9 cellular contexts compared by ENCODE assay signal in genomic region chr12:108641446-108642268, GRCh38. TPM values are rescaled to one million over a fixed set of nuclear protein-coding genes. Genes with fewer than 3 reads are reported as not detected.
A peak's percentile ranks its signal among the peaks of the same experiment; 100 is the strongest.
DNase-seq lines count a peak whose midpoint lies in the region; ATAC-seq, FAIRE-seq and TF ChIP-seq lines count a peak whose summit lies in the region.
"Had no signal": no experiment of that assay in that cellular context is flagged by ENCODE, and none has a peak within 500 bp of the region (broad histone marks: within the 10 kb centered on the region; RNA-seq: fewer than 3 reads in every experiment).

No MANE protein-coding gene starts in this region.

- TF ChIP-seq EP300 in HepG2 (IDR thresholded peaks at IDR 0.05; ENCODE audit: low read depth in 2 of 2, low read length in 2 of 2) (no peak), HepG2 (CRISPR knock-in tag; IDR thresholded peaks at IDR 0.05; ENCODE audit: borderline replicate concordance) (no peak)

- no peak for DNase-seq in HepG2 (ENCODE audit: low spot score)
- no peak for DNase-seq in right lobe of liver
- DNase-seq in activated B cell treated with CpG ODN at 0.5 μM for 24 hours = no peak
- DNase-seq in NCI-H2081 (lab: John Stamatoyannopoulos, UW) = no peak
- DNase-seq: central memory CD4-positive, alpha-beta T cell had no signal

- peaks cover 36% of the 10 kb centered on the region for H3K36me3 Mint-ChIP-seq in activated B cell treated with CpG ODN at 0.5 μM for 24 hours (ENCODE audit: low read depth)

- intact Hi-C loops in HepG2 (cut with micrococcal nuclease; ENCODE audit: unreplicated experiment) = no loop called here
- intact Hi-C loops in right lobe of liver (cut with DNase I) = no loop called here
- intact Hi-C loops in activated B cell treated with CpG ODN at 0.5 μM for 24 hours (cut with micrococcal nuclease) = loop anchor here (1.0 kb wide), 1 partner anchor 8 kb away; the partner anchor contains the start of gene SELPLG

- H2AFZ ChIP-seq in HepG2 (ENCODE audit: low read length) = no peak overlapping the region

- no peak overlapping the region for H3K4me2 ChIP-seq in HepG2 (ENCODE audit: low read depth, low read length)

- no peaks in the 10 kb centered on the region; the same call in 1 of the 2 replicates for H4K20me1 ChIP-seq in HepG2 (ENCODE audit: insufficient read depth, low read length)

- TF ChIP-seq POLR2A in HepG2 (IDR thresholded peaks at IDR 0.05; ENCODE audit: insufficient read depth in 1 of 2, low read depth in 2 of 2, low read length in 2 of 2) (0 out of 4 replicates have a peak, but pooled peaks of 1 of the 2 experiments have one; percentile 4), right lobe of liver (IDR thresholded peaks at IDR 0.05) (no peak)

- H3K27me3 ChIP-seq in HepG2 (ENCODE audit: control insufficient read depth in 1 of 2, insufficient read depth in 2 of 2, low read length in 2 of 2) (no peaks in the 10 kb centered on the region; a peak in 1 of 5 replicates), right lobe of liver (no peaks in the 10 kb centered on the region), muscle layer of colon (ENCODE audit: control insufficient read depth in 1 of 2, insufficient read depth in 2 of 2, low read length in 2 of 2) (no peaks in the 10 kb centered on the region)

- BruUV-seq in HepG2 (replicated peaks; lab: Mats Ljungman, UMichigan) = no TSS peak

- H3K9ac ChIP-seq in HepG2 (ENCODE audit: insufficient read depth, low read depth, low read length) (no peak overlapping the region), muscle layer of colon (ENCODE audit: low read length) (no peak overlapping the region)

- 62% methylated on average over 5 of the region's 9 CpGs for WGBS in HepG2 (ENCODE audit: low lambda C conversion rate)
- 67% methylated on average over 6 of the region's 9 CpGs for WGBS in right lobe of liver (ENCODE audit: insufficient coverage, low coverage, low lambda C conversion rate, missing lambda C conversion rate)

- peak overlapping the region; percentile 83 for H3K27ac Mint-ChIP-seq in activated B cell treated with CpG ODN at 0.5 μM for 24 hours

- no peak for TF ChIP-seq CTCF in HepG2 (CRISPR knock-in tag; IDR thresholded peaks at IDR 0.05)
- TF ChIP-seq CTCF in right lobe of liver (IDR thresholded peaks at IDR 0.05) = no peak
- TF ChIP-seq CTCF in activated B cell treated with CpG ODN at 0.5 μM for 24 hours (IDR thresholded peaks at IDR 0.05) = no peak

- FAIRE-seq in HepG2 (lab: Jason Lieb, UNC) = no peak

- H3K4me3 Mint-ChIP-seq in activated B cell treated with CpG ODN at 0.5 μM for 24 hours = peak overlapping the region; percentile 37

- no peaks in the 10 kb centered on the region for H3K79me2 ChIP-seq in HepG2 (ENCODE audit: insufficient read depth, low read length)

- CTCF ChIA-PET in HepG2 (lab: Yijun Ruan, JAX; ENCODE audit: low intra/inter-chr PET ratio, low total read pairs) = no interaction called here
- CTCF ChIA-PET in activated B cell treated with CpG ODN at 0.5 μM for 24 hours (lab: Charles Lee) = interaction anchor here (0.6 to 11.9 kb wide), 7 partner anchors 9 to 161 kb away, joined by 3 to 137 read pairs (median 3); no protein-coding TSS in a partner anchor

- H3K27ac ChIP-seq in HepG2 (ENCODE audit: extremely low read length, insufficient read depth, low read length) (no peak overlapping the region), right lobe of liver (no peak overlapping the region), muscle layer of colon (ENCODE audit: low read depth, low read length) (peak overlapping the region; percentile 28)

- H3K9me3 Mint-ChIP-seq in activated B cell treated with CpG ODN at 0.5 μM for 24 hours = no peaks in the 10 kb centered on the region

- TF ChIP-seq RAD21 in HepG2 (CRISPR knock-in tag; IDR thresholded peaks at IDR 0.05) = no peak

- in situ Hi-C loops in HepG2 (cut with HindIII; ENCODE audit: extremely low pct_ligation_motif_present, low pct_unique_long_range_greater_than_20kb) = no loop called here

- H3K27me3 Mint-ChIP-seq in activated B cell treated with CpG ODN at 0.5 μM for 24 hours = no peaks in the 10 kb centered on the region

- H3K4me1 Mint-ChIP-seq in activated B cell treated with CpG ODN at 0.5 μM for 24 hours = peaks cover 95% of the 10 kb centered on the region

- POLR2A ChIA-PET in HepG2 (lab: Yijun Ruan, JAX) (no interaction called here), activated B cell treated with CpG ODN at 0.5 μM for 24 hours (lab: Charles Lee) (interaction anchor here (0.6 to 14.3 kb wide), 12 partner anchors 9 to 209 kb away, joined by 3 to 118 read pairs (median 6); partner anchors contain the start of genes ISCU, SART3 and SELPLG)

- peaks cover 4 to 9% of the 10 kb centered on the region in 2 experiments for H3K36me3 ChIP-seq in HepG2 (replicated peaks in 1 of 2; ENCODE audit: control insufficient read depth in 1 of 2, insufficient read depth in 2 of 2, low read length in 2 of 2)
- peaks cover 0 to 5% (median 0%) of the 10 kb centered on the region in 4 donors for H3K36me3 ChIP-seq in right lobe of liver
- H3K36me3 ChIP-seq in muscle layer of colon (ENCODE audit: insufficient read depth, low read length) = peaks cover 24% of the 10 kb centered on the region

- ATAC-seq in HepG2 (peak; percentile 8), right lobe of liver (no peak), activated B cell treated with CpG ODN at 0.5 μM for 24 hours (ENCODE audit: low read depth) (peak; percentile 55), GM19395 (IDR thresholded peaks at IDR 0.05; ENCODE audit: unreplicated experiment) (no peak), GM18867 (IDR thresholded peaks at IDR 0.05; ENCODE audit: unreplicated experiment) (no peak), HG02759 (IDR thresholded peaks at IDR 0.05; ENCODE audit: unreplicated experiment) (no peak)

- H3K9me3 ChIP-seq in HepG2 (ENCODE audit: low read length) (no peaks in the 10 kb centered on the region), right lobe of liver (no peaks in the 10 kb centered on the region), muscle layer of colon (ENCODE audit: low read length) (no peaks in the 10 kb centered on the region)

- H3K4me3 ChIP-seq in HepG2 (replicated peaks in 1 of 3; ENCODE audit: insufficient read depth in 1 of 3, low read depth in 2 of 3, low read length in 3 of 3) = no peak overlapping the region
- no peak overlapping the region for H3K4me3 ChIP-seq in right lobe of liver
- H3K4me3 ChIP-seq in muscle layer of colon (ENCODE audit: low read depth in 1 of 2, low read length in 2 of 2) = no peak overlapping the region

- H3K4me1 ChIP-seq in HepG2 (ENCODE audit: insufficient read depth, low read length) = peaks cover 14% of the 10 kb centered on the region; the same call in 1 of the 2 replicates
- H3K4me1 ChIP-seq in right lobe of liver = peaks cover 0 to 15% (median 2%) of the 10 kb centered on the region in 4 donors
- H3K4me1 ChIP-seq in muscle layer of colon (ENCODE audit: insufficient read depth, low read length) = peaks cover 54% of the 10 kb centered on the region

RNA-seq across cellular contexts. Expression of gene SELPLG, which starts 8.0 kb away (rescaled TPM):
- total RNA-seq in HepG2 (2016; rRNA removed; fragmentation: Illumina TruSeq; extraction: Trizol) (not detected in 2 replicates), right lobe of liver (1 to 10 TPM; 1.5 to 6.0 (median 3.1) TPM), activated B cell treated with CpG ODN at 0.5 μM for 24 hours (1.8 and 2.0 TPM in 2 replicates)
- total RNA-seq in HepG2 (2016; cell fraction: cytosol; rRNA removed; fragmentation: Illumina TruSeq; extraction: Trizol; ENCODE audit: low read depth) = not detected in 2 replicates
- not detected in 2 replicates for total RNA-seq in HepG2 (2016; cell fraction: insoluble cytoplasmic fraction; rRNA removed; fragmentation: Illumina TruSeq; extraction: Trizol)
- total RNA-seq in HepG2 (2016; cell fraction: membrane; rRNA removed; fragmentation: Illumina TruSeq; extraction: Trizol) = not detected in 2 replicates
- total RNA-seq in HepG2 (2016; cell fraction: nucleus; rRNA removed; fragmentation: Illumina TruSeq; extraction: Trizol) = not detected in 2 replicates
- 0.07 and 0.12 TPM in 2 replicates for polyA plus RNA-seq in HepG2 (2011; rRNA removed)
- polyA plus RNA-seq in HepG2 (2011; cell fraction: cytosol; rRNA removed) = 0.07 and 0.08 TPM in 2 replicates
- polyA plus RNA-seq in HepG2 (2011; cell fraction: nucleus; rRNA removed) = 0.14 and 0.16 TPM in 2 replicates
- not detected in 2 replicates for polyA plus RNA-seq in HepG2 (2012)
- polyA plus RNA-seq in HepG2 (2016; cell fraction: cytosol; fragmentation: Illumina TruSeq; extraction: Trizol; ENCODE audit: low read depth) = not detected in 2 replicates
- 0.10 TPM in 1 of 2 replicates, not detected in the other for polyA plus RNA-seq in HepG2 (2016; cell fraction: insoluble cytoplasmic fraction; fragmentation: Illumina TruSeq; extraction: Trizol; ENCODE audit: low read depth)
- polyA plus RNA-seq in HepG2 (2016; cell fraction: membrane; fragmentation: Illumina TruSeq; extraction: Trizol; ENCODE audit: low read depth) = not detected in 2 replicates
- polyA plus RNA-seq in HepG2 (2016; cell fraction: nucleus; fragmentation: Illumina TruSeq; extraction: Trizol; ENCODE audit: insufficient read depth, low read depth) = not detected in 2 replicates
- polyA minus RNA-seq in HepG2 (2011; rRNA and poly(A)+ RNA removed; ENCODE audit: low replicate concordance) = 0.26 and 2.7 TPM in 2 replicates
- not detected in 2 replicates for polyA minus RNA-seq in HepG2 (2011; cell fraction: cytosol; rRNA and poly(A)+ RNA removed)
- not detected in 2 replicates for polyA minus RNA-seq in HepG2 (2011; cell fraction: nucleus; rRNA and poly(A)+ RNA removed)

RNA-seq across cellular contexts. Expression of gene TMEM119, which starts 43.8 kb away (rescaled TPM):
- total RNA-seq in HepG2 (2016; rRNA removed; fragmentation: Illumina TruSeq; extraction: Trizol) = not detected in 2 replicates
- not detected in 2 replicates for total RNA-seq in HepG2 (2016; cell fraction: cytosol; rRNA removed; fragmentation: Illumina TruSeq; extraction: Trizol; ENCODE audit: low read depth)
- not detected in 2 replicates for total RNA-seq in HepG2 (2016; cell fraction: insoluble cytoplasmic fraction; rRNA removed; fragmentation: Illumina TruSeq; extraction: Trizol)
- not detected in 2 replicates for total RNA-seq in HepG2 (2016; cell fraction: membrane; rRNA removed; fragmentation: Illumina TruSeq; extraction: Trizol)
- total RNA-seq in HepG2 (2016; cell fraction: nucleus; rRNA removed; fragmentation: Illumina TruSeq; extraction: Trizol) = not detected in 2 replicates
- not detected in 2 replicates for polyA plus RNA-seq in HepG2 (2011; rRNA removed)
- polyA plus RNA-seq in HepG2 (2011; cell fraction: cytosol; rRNA removed) = not detected in 2 replicates
- polyA plus RNA-seq in HepG2 (2011; cell fraction: nucleus; rRNA removed) = not detected in 2 replicates
- polyA plus RNA-seq in HepG2 (2012) = not detected in 2 replicates
- not detected in 2 replicates for polyA plus RNA-seq in HepG2 (2016; cell fraction: cytosol; fragmentation: Illumina TruSeq; extraction: Trizol; ENCODE audit: low read depth)
- not detected in 2 replicates for polyA plus RNA-seq in HepG2 (2016; cell fraction: insoluble cytoplasmic fraction; fragmentation: Illumina TruSeq; extraction: Trizol; ENCODE audit: low read depth)
- polyA plus RNA-seq in HepG2 (2016; cell fraction: membrane; fragmentation: Illumina TruSeq; extraction: Trizol; ENCODE audit: low read depth) = not detected in 2 replicates
- polyA plus RNA-seq in HepG2 (2016; cell fraction: nucleus; fragmentation: Illumina TruSeq; extraction: Trizol; ENCODE audit: insufficient read depth, low read depth) = not detected in 2 replicates
- polyA minus RNA-seq in HepG2 (2011; rRNA and poly(A)+ RNA removed; ENCODE audit: low replicate concordance) = not detected in 2 replicates
- polyA minus RNA-seq in HepG2 (2011; cell fraction: cytosol; rRNA and poly(A)+ RNA removed) = not detected in 2 replicates
- not detected in 2 replicates for polyA minus RNA-seq in HepG2 (2011; cell fraction: nucleus; rRNA and poly(A)+ RNA removed)
- total RNA-seq in right lobe of liver = under 1 TPM in 4 of 6 experiments, not detected in 2; 0.09 to 0.38 (median 0.22) TPM
- not detected in 2 replicates for total RNA-seq in activated B cell treated with CpG ODN at 0.5 μM for 24 hours

Comparison
In these comparisons a context has a peak if more than half of its experiments do, and no peak if none do; other contexts are left out.
1. ATAC-seq: peak in HepG2 (single experiment) and activated B cell treated with CpG ODN at 0.5 μM for 24 hours (single experiment); none in right lobe of liver (0 of 4), GM19395 (single experiment), GM18867 (single experiment) and HG02759 (single experiment).